ENCODE assay signal across 8 cellular contexts in the genomic region with DNA sequence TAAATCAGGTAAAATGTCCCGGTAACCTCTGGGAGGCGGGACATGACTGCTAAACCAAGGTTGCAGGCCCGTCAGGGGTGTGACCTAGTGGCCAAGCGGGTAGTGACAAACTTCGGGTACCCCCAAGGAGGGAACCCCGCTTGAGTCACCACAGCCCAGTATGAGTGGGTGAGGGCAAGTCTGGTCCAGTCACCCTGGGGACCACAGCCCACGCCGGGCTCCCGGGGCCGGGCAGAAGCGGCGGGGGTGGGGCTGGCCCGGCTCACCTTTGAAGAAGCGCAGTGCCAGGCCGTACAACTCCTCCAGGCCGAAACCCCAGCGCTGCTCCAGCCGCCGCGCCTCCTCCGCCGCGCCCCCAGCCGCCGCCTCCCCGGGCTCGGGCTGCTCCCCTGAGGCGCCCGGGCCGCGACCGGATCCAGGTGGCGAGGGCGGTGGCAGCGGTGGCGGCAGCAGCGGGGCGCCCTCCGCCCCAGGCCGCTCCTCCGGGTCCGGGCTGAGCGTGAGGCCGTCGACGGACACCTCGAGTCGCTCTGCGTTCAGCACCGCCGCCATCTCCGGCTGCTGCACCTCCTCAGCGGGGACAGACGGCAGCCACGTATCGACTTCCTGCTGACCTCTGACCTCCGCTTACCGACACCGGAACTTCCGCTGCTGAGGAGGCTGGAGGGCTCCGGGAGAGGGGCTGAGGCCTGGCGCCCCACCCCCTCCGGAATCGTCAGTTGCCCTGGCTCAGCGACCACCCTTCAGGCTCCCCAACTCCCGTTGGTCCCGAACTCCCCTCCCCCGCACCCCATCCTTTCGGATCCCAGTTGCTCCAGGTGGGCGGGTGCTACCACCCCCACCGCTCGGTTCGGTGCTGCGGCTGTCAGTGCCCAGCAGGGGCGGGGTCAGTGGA. TPM values are rescaled to one million over a fixed set of nuclear protein-coding genes. Genes with fewer than 3 reads are reported as not detected.
DNase-seq lines count a peak whose midpoint lies in the region; ATAC-seq and TF ChIP-seq lines count a peak whose summit lies in the region.

A gene (minus strand): TSS at position 618 of the 895 bp plus-strand sequence. CDS start 66 bp downstream, at position 552.

- no peaks in the 10 kb centered on the region for H3K9me3 ChIP-seq in SJSA1 (replicated peaks)
- H3K9me3 ChIP-seq in neuron (ENCODE audit: low read length) = no peaks in the 10 kb centered on the region

- H3K4me3 ChIP-seq in SJSA1 (peak within 1 kb of the TSS; percentile 99), neuron (ENCODE audit: low read length) (peak within 1 kb of the TSS; percentile 85)

- H3K4me1 ChIP-seq in SJSA1 (replicated peaks) (peaks cover 16% of the 10 kb centered on the region), foreskin keratinocyte (no peaks in the 10 kb centered on the region), neuron (ENCODE audit: insufficient read depth, low read length) (peaks cover 21% of the 10 kb centered on the region)

- peak; percentile 16 for TF ChIP-seq CTCF in foreskin keratinocyte (conservative IDR thresholded peaks at IDR 0.05)

- CTCF ChIA-PET in HEK293T (lab: Yijun Ruan, JAX) = interaction anchor here (1.0 to 1.1 kb wide), 1 partner anchor 11 kb away, joined by 5 to 6 read pairs; no protein-coding TSS in a partner anchor

- peak; percentile 88 for ATAC-seq in foreskin keratinocyte

- H2AFZ ChIP-seq in neuron (ENCODE audit: low read depth, low read length) = peak within 1 kb of the TSS; percentile 96

- H3K27me3 ChIP-seq in SJSA1 (replicated peaks) (no peaks in the 10 kb centered on the region), foreskin keratinocyte (no peaks in the 10 kb centered on the region), neuron (ENCODE audit: insufficient read depth, low read length) (no peaks in the 10 kb centered on the region)

- peak within 1 kb of the TSS; percentile 74 for H3K27ac ChIP-seq in SJSA1
- H3K27ac ChIP-seq in foreskin keratinocyte = peak within 1 kb of the TSS; percentile 86

- DNase-seq in GM03348 (ENCODE audit: low spot score) = peak; percentile 95
- DNase-seq in HEK293T (ENCODE audit: extremely low spot score) = peak; percentile 96
- peak; percentile 77 for DNase-seq in MV-4-11 (lab: John Stamatoyannopoulos, UW)
- DNase-seq in SJSA1 (ENCODE audit: low read depth in 1 of 2, low spot score in 2 of 2) = peak; percentile 85 to 87
- DNase-seq in activated gamma-delta T cell treated with anti-CD3 and anti-CD28 coated beads, Interleukin-2, amount 50 U/mL, for 16 hours (ENCODE audit: low read depth) = peak; percentile 74
- peak; percentile 46 to 72 for DNase-seq in foreskin keratinocyte
- peak; percentile 73 for DNase-seq in stromal cell of bone marrow (ENCODE audit: low read depth)

- peaks cover 30% of the 10 kb centered on the region for H3K36me3 ChIP-seq in SJSA1
- H3K36me3 ChIP-seq in neuron (ENCODE audit: insufficient read depth, low read length) = peaks cover 18% of the 10 kb centered on the region

- POLR2A ChIA-PET in HEK293T (lab: Yijun Ruan, JAX) = interaction anchor here (0.7 to 1.3 kb wide), 8 partner anchors 11 to 124 kb away, joined by 3 to 5 read pairs (median 4); a partner anchor contains a TSS

TF ChIP-seq in HEK293T, 16 proteins besides CTCF, POLR2A, EP300 and RAD21:
- TF ChIP-seq L3MBTL2 (conservative IDR thresholded peaks at IDR 0.05) (no peak), ELF4 (IDR thresholded peaks at IDR 0.05) (peak; percentile 84), LEF1 (IDR thresholded peaks at IDR 0.05; ENCODE audit: borderline replicate concordance) (peak; percentile 96), NFRKB (IDR thresholded peaks at IDR 0.05) (no peak), FOXM1 (IDR thresholded peaks at IDR 0.05; ENCODE audit: borderline replicate concordance) (peak; percentile 64; the same call in 1 of the 2 replicates), FOXA1 (IDR thresholded peaks at IDR 0.05) (no peak), CTBP1 (IDR thresholded peaks at IDR 0.05; ENCODE audit: borderline replicate concordance) (no peak), ARNT (IDR thresholded peaks at IDR 0.05) (peak; percentile 70; the same call in 1 of the 2 replicates), ZNF384 (IDR thresholded peaks at IDR 0.05) (no peak), SUZ12 (IDR thresholded peaks at IDR 0.05) (no peak)
- TF ChIP-seq, protein P1, sequence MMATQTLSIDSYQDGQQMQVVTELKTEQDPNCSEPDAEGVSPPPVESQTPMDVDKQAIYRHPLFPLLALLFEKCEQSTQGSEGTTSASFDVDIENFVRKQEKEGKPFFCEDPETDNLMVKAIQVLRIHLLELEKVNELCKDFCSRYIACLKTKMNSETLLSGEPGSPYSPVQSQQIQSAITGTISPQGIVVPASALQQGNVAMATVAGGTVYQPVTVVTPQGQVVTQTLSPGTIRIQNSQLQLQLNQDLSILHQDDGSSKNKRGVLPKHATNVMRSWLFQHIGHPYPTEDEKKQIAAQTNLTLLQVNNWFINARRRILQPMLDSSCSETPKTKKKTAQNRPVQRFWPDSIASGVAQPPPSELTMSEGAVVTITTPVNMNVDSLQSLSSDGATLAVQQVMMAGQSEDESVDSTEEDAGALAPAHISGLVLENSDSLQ (IDR thresholded peaks at IDR 0.05) = peak; percentile 88

RNA-seq across cellular contexts. Expression of the gene that starts here (rescaled TPM):
- 44.4 and 62.6 TPM in 2 replicates for total RNA-seq in SJSA1 (2014; rRNA removed; shearing (Covaris generic))
- 39.7 and 41.5 TPM in 2 replicates for total RNA-seq in foreskin keratinocyte
- polyA plus RNA-seq in foreskin keratinocyte = 12.3 and 13.2 TPM in 2 replicates

Comparison
In these comparisons a context has a peak if more than half of its experiments do, and no peak if none do; other contexts are left out.
1. Peak in every context shown above with its lines: DNase-seq, ATAC-seq, H3K4me3 ChIP-seq and H3K27ac ChIP-seq.